Comparison of ENCODE assay signal across 3 cellular contexts in the genomic region with DNA sequence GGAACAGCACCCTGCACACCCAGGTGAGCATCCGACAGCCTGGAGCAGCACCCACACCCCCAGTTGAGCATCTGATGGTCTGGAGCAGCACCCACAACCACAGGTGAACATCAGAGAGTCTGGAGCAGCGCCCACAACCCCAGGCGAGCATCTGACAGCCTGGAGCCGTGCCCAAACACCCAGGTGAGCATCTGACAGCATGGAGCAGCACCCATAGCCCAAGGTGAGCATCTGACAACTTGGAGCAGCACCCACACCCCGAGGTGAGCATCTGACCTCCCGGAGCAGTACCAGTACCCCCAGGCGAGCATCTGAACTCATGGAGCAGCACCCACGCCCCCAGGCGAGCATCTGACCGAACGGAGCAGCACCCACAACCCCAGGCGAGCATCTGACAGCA. TPM values are rescaled to one million over a fixed set of nuclear protein-coding genes. Genes with fewer than 3 reads are reported as not detected.
"Had no signal": no experiment of that assay in that cellular context is flagged by ENCODE, and none has a peak within 500 bp of the region (broad histone marks: within the 10 kb centered on the region; RNA-seq: fewer than 3 reads in every experiment).

No MANE protein-coding gene starts in this region.

RNA-seq across cellular contexts. Expression of gene MMEL1, which starts 24.3 kb away (rescaled TPM):
- total RNA-seq: astrocyte, bronchial epithelial cell, gastrocnemius medialis had no signal
